1 cellular context compared by ENCODE assay signal in genomic region chr16:87417511-87417910, GRCh38.
TF ChIP-seq lines count a peak whose summit lies in the region.

No MANE protein-coding gene starts in this region.

TF ChIP-seq in HEK293, 187 proteins besides CTCF, POLR2A, EP300 and RAD21 (continued from another document):
- TF ChIP-seq REST (tag by site-specific recombination; IDR thresholded peaks at IDR 0.05) = peak; percentile 65
